Comparison of ENCODE assay signal across 8 cellular contexts in the genomic region with DNA sequence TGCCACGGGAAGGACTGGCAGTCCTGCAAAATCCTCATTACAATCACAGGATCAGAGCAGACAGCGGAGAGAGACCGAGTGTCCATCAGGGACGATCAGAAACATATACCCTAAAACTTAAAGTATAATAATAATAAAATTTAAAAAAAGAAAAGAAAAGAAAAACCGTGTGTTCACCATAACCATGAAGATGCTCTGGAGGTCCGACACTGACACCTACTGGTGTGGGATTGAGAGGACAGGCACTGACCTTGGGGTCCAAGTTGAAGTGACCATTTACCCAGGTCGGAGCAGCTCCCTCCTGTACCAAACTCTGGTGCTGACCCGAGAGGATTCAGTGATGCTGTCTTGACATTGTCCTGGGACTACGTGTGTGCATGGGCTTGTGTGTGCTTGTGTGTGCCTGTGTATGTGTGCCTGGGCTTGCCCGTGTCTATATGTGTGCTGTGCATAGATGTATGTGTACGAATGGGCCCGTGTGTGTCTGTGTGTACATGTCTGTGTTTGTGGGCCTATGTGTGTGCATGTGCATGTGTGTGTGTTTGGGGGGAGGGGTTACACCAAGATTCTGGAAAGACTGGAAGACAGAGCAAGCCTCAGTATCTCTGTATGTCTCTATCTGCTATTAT. TPM values are rescaled to one million over a fixed set of nuclear protein-coding genes. Genes with fewer than 3 reads are reported as not detected.
DNase-seq lines count a peak whose midpoint lies in the region; ATAC-seq, FAIRE-seq and TF ChIP-seq lines count a peak whose summit lies in the region.

No MANE protein-coding gene starts in this region.

- no peak overlapping the region for H3K4me2 ChIP-seq in astrocyte (ENCODE audit: low read length)

- H3K36me3 ChIP-seq in astrocyte (ENCODE audit: insufficient read depth, low read length) (no peaks in the 10 kb centered on the region), upper lobe of right lung (no peaks in the 10 kb centered on the region)

- H3K4me3 ChIP-seq in astrocyte (ENCODE audit: insufficient read depth, low read depth, low read length) (no peak overlapping the region), upper lobe of right lung (no peak overlapping the region)

- H3K27me3 ChIP-seq in astrocyte (ENCODE audit: insufficient read depth, low read length): peaks cover 13% of the 10 kb centered on the region
- H3K27me3 ChIP-seq in upper lobe of right lung: no peaks in the 10 kb centered on the region

- H2AFZ ChIP-seq in astrocyte (ENCODE audit: low read depth, low read length): no peak overlapping the region

- peaks cover 6% of the 10 kb centered on the region for H3K9me3 Mint-ChIP-seq in astrocyte (ENCODE audit: unreplicated experiment)

- FAIRE-seq in astrocyte (lab: Jason Lieb, UNC): no peak

- DNase-seq in AG08395 (ENCODE audit: low spot score) (peak; percentile 65), EL (peak; percentile 23), NCI-H1092 treated with DMSO at 0.1 percent for 48 hours (lab: John Stamatoyannopoulos, UW) (peak; percentile 41), astrocyte (ENCODE audit: low read depth) (no peak), left colon (peak in 1 of 2 donors; percentile 46), upper lobe of right lung (no peak)

- no peaks in the 10 kb centered on the region for H3K9me3 ChIP-seq in astrocyte (ENCODE audit: insufficient read depth, low read depth, low read length)
- no peaks in the 10 kb centered on the region for H3K9me3 ChIP-seq in upper lobe of right lung

- no peaks in the 10 kb centered on the region for H4K20me1 ChIP-seq in astrocyte (ENCODE audit: insufficient read depth, low read length)

- TF ChIP-seq CTCF in astrocyte (IDR thresholded peaks at IDR 0.05; ENCODE audit: insufficient read depth, low read depth, low read length) (peak; percentile 57), upper lobe of right lung (IDR thresholded peaks at IDR 0.05) (peak; percentile 65)

- H3K9ac ChIP-seq in astrocyte (ENCODE audit: low read length): no peak overlapping the region

- H3K4me3 Mint-ChIP-seq in astrocyte (ENCODE audit: unreplicated experiment): no peak overlapping the region

- no peaks in the 10 kb centered on the region for H3K4me1 ChIP-seq in astrocyte (ENCODE audit: insufficient read depth, low read length)
- no peaks in the 10 kb centered on the region for H3K4me1 ChIP-seq in upper lobe of right lung

- H3K27me3 Mint-ChIP-seq in astrocyte (ENCODE audit: low read depth, unreplicated experiment): peaks cover 65% of the 10 kb centered on the region

- intact Hi-C loops in left colon (cut with DNase I, micrococcal nuclease): no loop called here
- intact Hi-C loops in upper lobe of right lung (cut with DNase I): no loop called here

- H3K4me1 Mint-ChIP-seq in astrocyte (ENCODE audit: low read depth, unreplicated experiment): peaks cover 17% of the 10 kb centered on the region

- no peaks in the 10 kb centered on the region for H3K36me3 Mint-ChIP-seq in astrocyte (ENCODE audit: low read depth, unreplicated experiment)

- ATAC-seq in left colon (peak; percentile 66), upper lobe of right lung (peak; percentile 55), HG02884 (IDR thresholded peaks at IDR 0.05; ENCODE audit: unreplicated experiment) (no peak), HG02798 (IDR thresholded peaks at IDR 0.05; ENCODE audit: poor library complexity, unreplicated experiment) (no peak)

- H3K27ac ChIP-seq in astrocyte (ENCODE audit: low read depth, low read length) (no peak overlapping the region), upper lobe of right lung (no peak overlapping the region)

- no peak overlapping the region for H3K27ac Mint-ChIP-seq in astrocyte (ENCODE audit: unreplicated experiment)

- H3K79me2 ChIP-seq in astrocyte (ENCODE audit: insufficient read depth, low read length): no peaks in the 10 kb centered on the region

RNA-seq across cellular contexts. Expression of a gene that starts 10.0 kb away (rescaled TPM):
- total RNA-seq in astrocyte: not detected in 2 replicates
- not detected for total RNA-seq in left colon
- not detected for total RNA-seq in upper lobe of right lung

RNA-seq across cellular contexts. Expression of a gene that starts 21.5 kb away (rescaled TPM):
- total RNA-seq in astrocyte (not detected in 2 replicates), left colon (under 1 TPM in 1 of 2 donors, not detected in 1; 0.39 TPM), upper lobe of right lung (6.5 TPM)

RNA-seq across cellular contexts. Expression of a gene that starts 34.7 kb away (rescaled TPM):
- not detected in 2 replicates for total RNA-seq in astrocyte
- not detected for total RNA-seq in left colon
- total RNA-seq in upper lobe of right lung: not detected

RNA-seq across cellular contexts. Expression of a gene that starts 56.1 kb away (rescaled TPM):
- 0.27 TPM in 1 of 2 replicates, not detected in the other for total RNA-seq in astrocyte
- total RNA-seq in left colon: 1 to 10 TPM in 1 of 2 donors, under 1 TPM in 1; 0.24 to 1.1 TPM
- 8.2 TPM for total RNA-seq in upper lobe of right lung

Comparison
In these comparisons a context has a peak if more than half of its experiments do, and no peak if none do; other contexts are left out.
1. DNase-seq: peak in AG08395 (single experiment), EL (single experiment) and NCI-H1092 treated with DMSO at 0.1 percent for 48 hours (single experiment); none in astrocyte (single experiment) and upper lobe of right lung (single experiment).
2. ATAC-seq: peak in left colon (single experiment) and upper lobe of right lung (single experiment); none in HG02884 (single experiment) and HG02798 (single experiment).